In the genomic region with DNA sequence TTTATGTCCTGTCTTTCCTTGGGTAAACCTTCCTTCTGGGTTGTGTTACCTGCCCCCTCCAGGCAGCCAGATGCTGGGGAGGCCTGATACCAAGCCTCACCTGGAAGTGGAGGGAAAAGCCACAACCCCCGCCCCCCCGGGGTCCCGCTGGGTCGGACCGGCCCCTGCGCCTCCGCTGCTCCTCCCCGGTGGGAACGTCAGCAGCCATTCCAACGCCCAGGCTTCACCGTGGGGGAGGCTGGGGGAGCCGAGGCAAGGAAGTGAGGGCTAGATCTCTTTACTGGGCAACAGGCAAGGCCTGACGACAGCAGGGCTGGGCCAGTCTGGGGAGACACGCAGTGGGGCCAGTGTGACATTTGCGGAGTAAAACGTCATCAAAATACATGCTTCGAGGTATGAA, we compare ENCODE assay signal across 12 cellular contexts.
"Had no signal": no experiment of that assay in that cellular context is flagged by ENCODE, and none has a peak within 500 bp of the region (broad histone marks: within the 10 kb centered on the region; RNA-seq: fewer than 3 reads in every experiment).

No MANE protein-coding gene starts in this region.

- H3K27ac ChIP-seq: brain microvascular endothelial cell, uterus had no signal

- H3K9me3 Mint-ChIP-seq: activated naive CD4-positive, alpha-beta T cell treated with anti-CD3 and anti-CD28 coated beads, Interleukin-2, amount 50 U/mL, for 24 hours; activated T-cell treated with anti-CD3 and anti-CD28 coated beads, Interleukin-2, amount 50 U/mL, for 24 hours; nephron had no signal

- H3K9me3 ChIP-seq: stomach, uterus had no signal

- H3K36me3 ChIP-seq: brain microvascular endothelial cell, stomach, uterus had no signal

- DNase-seq: activated CD4-positive, alpha-beta T cell treated with anti-CD3 and anti-CD28 coated beads, Interleukin-2, amount 50 U/mL, for 1 hour; activated effector memory CD4-positive, alpha-beta T cell treated with Interleukin-2 at 50 U/mL for 16 hours; activated T-cell treated with anti-CD3 and anti-CD28 coated beads, Interleukin-2, amount 50 U/mL, for 24 hours; brain microvascular endothelial cell; hypothalamus; left colon; mesenchymal stem cell; stomach; T-helper 2 cell; uterus had no signal

- H3K4me1 Mint-ChIP-seq: activated naive CD4-positive, alpha-beta T cell treated with anti-CD3 and anti-CD28 coated beads, Interleukin-2, amount 50 U/mL, for 24 hours had no signal

- H3K27me3 ChIP-seq: brain microvascular endothelial cell, uterus had no signal

- H3K4me3 ChIP-seq: stomach, uterus had no signal

- H3K27ac Mint-ChIP-seq: activated naive CD4-positive, alpha-beta T cell treated with anti-CD3 and anti-CD28 coated beads, Interleukin-2, amount 50 U/mL, for 24 hours; activated T-cell treated with anti-CD3 and anti-CD28 coated beads, Interleukin-2, amount 50 U/mL, for 24 hours had no signal

- H3K4me1 ChIP-seq: uterus had no signal

- H3K4me3 Mint-ChIP-seq: activated naive CD4-positive, alpha-beta T cell treated with anti-CD3 and anti-CD28 coated beads, Interleukin-2, amount 50 U/mL, for 24 hours; activated T-cell treated with anti-CD3 and anti-CD28 coated beads, Interleukin-2, amount 50 U/mL, for 24 hours; nephron had no signal
